Comparison of ENCODE assay signal across 15 cellular contexts in genomic region chr2:71948781-71949536, GRCh38.
A peak's percentile ranks its signal among the peaks of the same experiment; 100 is the strongest.
DNase-seq lines count a peak whose midpoint lies in the region; FAIRE-seq and TF ChIP-seq lines count a peak whose summit lies in the region.
"Had no signal": no experiment of that assay in that cellular context is flagged by ENCODE, and none has a peak within 500 bp of the region (broad histone marks: within the 10 kb centered on the region; RNA-seq: fewer than 3 reads in every experiment).

No MANE protein-coding gene starts in this region.

- intact Hi-C loops in CD14-positive monocyte (cut with micrococcal nuclease): no loop called here

- peak overlapping the region; percentile 8 for H3K4me2 ChIP-seq in osteoblast (ENCODE audit: insufficient read depth, low read length)
- H3K4me2 ChIP-seq: BLaER1 had no signal

- peak; percentile 74 for FAIRE-seq in RCC 7860 (lab: Jason Lieb, UNC)
- FAIRE-seq: colon had no signal

- H3K4me1 ChIP-seq in osteoblast (ENCODE audit: insufficient read depth, low read length): peaks cover 28% of the 10 kb centered on the region
- H3K4me1 ChIP-seq: prostate gland had no signal

- H2AFZ ChIP-seq in osteoblast (ENCODE audit: low read length): no peak overlapping the region

- peaks cover under 1% of the 10 kb centered on the region for H3K27me3 ChIP-seq in osteoblast (ENCODE audit: insufficient read depth, low read length)
- H3K27me3 ChIP-seq: BLaER1 had no signal

- H3K36me3 Mint-ChIP-seq in CD14-positive monocyte: no peaks in the 10 kb centered on the region
- H3K36me3 Mint-ChIP-seq: activated naive CD8-positive, alpha-beta T cell treated with anti-CD3 and anti-CD28 coated beads, Interleukin-2, amount 10 ng/mL, durations not matched to agents 7 days and 5 days had no signal

- no peaks in the 10 kb centered on the region for H3K4me1 Mint-ChIP-seq in CD14-positive monocyte
- H3K4me1 Mint-ChIP-seq: activated naive CD8-positive, alpha-beta T cell treated with anti-CD3 and anti-CD28 coated beads, Interleukin-2, amount 10 ng/mL, durations not matched to agents 7 days and 5 days had no signal

- no peak overlapping the region for H3K27ac Mint-ChIP-seq in CD14-positive monocyte
- H3K27ac Mint-ChIP-seq: activated naive CD8-positive, alpha-beta T cell treated with anti-CD3 and anti-CD28 coated beads, Interleukin-2, amount 10 ng/mL, durations not matched to agents 7 days and 5 days had no signal

- no peaks in the 10 kb centered on the region for H4K20me1 ChIP-seq in osteoblast (ENCODE audit: insufficient read depth, low read length)
- H4K20me1 ChIP-seq: BLaER1 had no signal

- no peaks in the 10 kb centered on the region for H3K36me3 ChIP-seq in osteoblast (ENCODE audit: insufficient read depth, low read length)
- H3K36me3 ChIP-seq: BLaER1, prostate gland had no signal

- peaks cover 0 to 7% (median 0%) of the 10 kb centered on the region in 7 donors for H3K9me3 Mint-ChIP-seq in CD14-positive monocyte
- H3K9me3 Mint-ChIP-seq: activated naive CD8-positive, alpha-beta T cell treated with anti-CD3 and anti-CD28 coated beads, Interleukin-2, amount 10 ng/mL, durations not matched to agents 7 days and 5 days had no signal

- H3K27ac ChIP-seq in osteoblast (ENCODE audit: low read depth, low read length): peak overlapping the region; percentile 21
- H3K27ac ChIP-seq: BLaER1, prostate gland had no signal

- peak; percentile 24 for DNase-seq in CD14-positive monocyte (ENCODE audit: low spot score)
- peak; percentile 75 for DNase-seq in RCC 7860 (ENCODE audit: low spot score)
- DNase-seq in fibroblast of villous mesenchyme (ENCODE audit: low read depth): peak; percentile 30
- peak; percentile 90 for DNase-seq in osteoblast (ENCODE audit: insufficient read length, low spot score, missing footprints)
- DNase-seq in NCI-H187 (lab: John Stamatoyannopoulos, UW): no peak
- DNase-seq in NCI-H2029 (lab: John Stamatoyannopoulos, UW): no peak
- DNase-seq in NCI-H1048 (lab: John Stamatoyannopoulos, UW): no peak
- DNase-seq in NCI-H82 (lab: John Stamatoyannopoulos, UW): no peak
- DNase-seq: activated CD4-positive, alpha-beta T cell treated with anti-CD3 and anti-CD28 coated beads for 1 hour; activated naive CD8-positive, alpha-beta T cell treated with anti-CD3 and anti-CD28 coated beads, Interleukin-2, amount 10 ng/mL, durations not matched to agents 7 days and 5 days; activated T-cell treated with anti-CD3 and anti-CD28 coated beads, Interleukin-2, amount 50 U/mL, for 1 hour; NCI-H2227 treated with DMSO at 0.1 percent for 48 hours had no signal

- H3K4me3 ChIP-seq in fibroblast of villous mesenchyme (ENCODE audit: low read depth, low read length) (no peak overlapping the region), osteoblast (ENCODE audit: insufficient read depth, low read length) (no peak overlapping the region)
- H3K4me3 ChIP-seq: BLaER1, prostate gland had no signal

- H3K9me3 ChIP-seq in osteoblast (ENCODE audit: low read depth, low read length): no peaks in the 10 kb centered on the region
- H3K9me3 ChIP-seq: BLaER1, prostate gland had no signal

- no peaks in the 10 kb centered on the region for H3K79me2 ChIP-seq in osteoblast (ENCODE audit: insufficient read depth, low read length)

- peaks cover 3 to 15% (median 9%) of the 10 kb centered on the region in 3 donors for H3K27me3 Mint-ChIP-seq in CD14-positive monocyte (ENCODE audit: low read depth in 3 of 3)
- H3K27me3 Mint-ChIP-seq: activated naive CD8-positive, alpha-beta T cell treated with anti-CD3 and anti-CD28 coated beads, Interleukin-2, amount 10 ng/mL, durations not matched to agents 7 days and 5 days had no signal

- no peak overlapping the region for H3K4me3 Mint-ChIP-seq in CD14-positive monocyte
- H3K4me3 Mint-ChIP-seq: activated naive CD8-positive, alpha-beta T cell treated with anti-CD3 and anti-CD28 coated beads, Interleukin-2, amount 10 ng/mL, durations not matched to agents 7 days and 5 days had no signal

- no peak for TF ChIP-seq CTCF in CD14-positive monocyte (IDR thresholded peaks at IDR 0.05)
- TF ChIP-seq CTCF in fibroblast of villous mesenchyme (IDR thresholded peaks at IDR 0.05; ENCODE audit: insufficient read depth, low read depth, low read length): no peak
- no peak for TF ChIP-seq CTCF in osteoblast (IDR thresholded peaks at IDR 0.05; ENCODE audit: extremely low read depth, low read depth, low read length)

Comparison
In these comparisons a context has a peak if more than half of its experiments do, and no peak if none do; other contexts are left out.
1. DNase-seq: peak in CD14-positive monocyte (single experiment), RCC 7860 (single experiment), fibroblast of villous mesenchyme (single experiment) and osteoblast (single experiment); none in NCI-H187 (0 of 2), NCI-H2029 (single experiment), NCI-H1048 (single experiment) and NCI-H82 (single experiment).